In genomic region chr16:67993207-67994036, GRCh38 we compare ENCODE assay signal across 1 cellular context.
TF ChIP-seq lines count a peak whose summit lies in the region.

No MANE protein-coding gene starts in this region.

TF ChIP-seq in HepG2, 621 proteins besides CTCF, POLR2A, EP300 and RAD21 (continued from another document and continues in another):
- TF ChIP-seq HMGA1 (CRISPR knock-in tag; conservative IDR thresholded peaks at IDR 0.05) (no peak), CBFB (CRISPR knock-in tag; IDR thresholded peaks at IDR 0.05) (peak; percentile 73), ZNF24 (IDR thresholded peaks at IDR 0.05) (peak; percentile 34; the same call in 1 of the 2 replicates), SIX4 (CRISPR knock-in tag; IDR thresholded peaks at IDR 0.05) (0 out of 2 replicates have a peak, but pooled peaks have one; percentile 20), MAFG (CRISPR knock-in tag; IDR thresholded peaks at IDR 0.05) (no peak), BHLHE40 (IDR thresholded peaks at IDR 0.05; ENCODE audit: low read length) (no peak), ZNF275 (CRISPR knock-in tag; IDR thresholded peaks at IDR 0.05; ENCODE audit: borderline replicate concordance) (peak; percentile 98), HOXA9 (CRISPR knock-in tag; IDR thresholded peaks at IDR 0.05; ENCODE audit: borderline replicate concordance) (no peak), SKI (IDR thresholded peaks at IDR 0.05; ENCODE audit: partially characterized antibody) (peak; percentile 58), NFATC3 (CRISPR knock-in tag; IDR thresholded peaks at IDR 0.05) (no peak), LRRFIP1 (CRISPR knock-in tag; conservative IDR thresholded peaks at IDR 0.05) (0 out of 2 replicates have a peak, but pooled peaks have one; percentile 25), ZNF691 (CRISPR knock-in tag; IDR thresholded peaks at IDR 0.05; ENCODE audit: borderline replicate concordance, low read depth) (peak; percentile 93), HES4 (CRISPR knock-in tag; IDR thresholded peaks at IDR 0.05; ENCODE audit: borderline replicate concordance) (peak; percentile 55), ZBTB14 (CRISPR knock-in tag; IDR thresholded peaks at IDR 0.05) (peak; percentile 62; the same call in 1 of the 2 replicates), HDAC2 (CRISPR knock-in tag; IDR thresholded peaks at IDR 0.05) (peak; percentile 51), NONO (IDR thresholded peaks at IDR 0.05) (no peak), NONO (CRISPR knock-in tag; conservative IDR thresholded peaks at IDR 0.05) (peak; percentile 86), PHF21A (CRISPR knock-in tag; IDR thresholded peaks at IDR 0.05) (no peak), PHB2 (IDR thresholded peaks at IDR 0.05; ENCODE audit: partially characterized antibody) (no peak), MXD1 (CRISPR knock-in tag; IDR thresholded peaks at IDR 0.05) (peak; percentile 46), ZNF552 (CRISPR knock-in tag; IDR thresholded peaks at IDR 0.05; ENCODE audit: borderline replicate concordance) (no peak), PLSCR1 (CRISPR knock-in tag; IDR thresholded peaks at IDR 0.05; ENCODE audit: borderline replicate concordance) (no peak), SOX5 (CRISPR knock-in tag; IDR thresholded peaks at IDR 0.05; ENCODE audit: borderline replicate concordance) (peak; percentile 33; the same call in 1 of the 2 replicates), POGZ (CRISPR knock-in tag; IDR thresholded peaks at IDR 0.05) (no peak), RCOR2 (CRISPR knock-in tag; IDR thresholded peaks at IDR 0.05) (peak; percentile 70; the same call in 1 of the 2 replicates), ZSCAN21 (CRISPR knock-in tag; IDR thresholded peaks at IDR 0.05; ENCODE audit: borderline replicate concordance) (peak; percentile 52; the same call in 1 of the 2 replicates), TFDP1 (CRISPR knock-in tag; IDR thresholded peaks at IDR 0.05; ENCODE audit: borderline replicate concordance) (peak; percentile 86), ZNF362 (CRISPR knock-in tag; IDR thresholded peaks at IDR 0.05; ENCODE audit: borderline replicate concordance) (peak; percentile 44; the same call in 1 of the 2 replicates), ZNF639 (CRISPR knock-in tag; conservative IDR thresholded peaks at IDR 0.05) (peak; percentile 79; the same call in 1 of the 2 replicates), JDP2 (CRISPR knock-in tag; IDR thresholded peaks at IDR 0.05; ENCODE audit: borderline replicate concordance) (no peak), MIER2 (CRISPR knock-in tag; IDR thresholded peaks at IDR 0.05) (0 out of 2 replicates have a peak, but pooled peaks have one; percentile 28), ZBTB43 (CRISPR knock-in tag; conservative IDR thresholded peaks at IDR 0.05) (0 out of 2 replicates have a peak, but pooled peaks have one; percentile 40), ZNF609 (CRISPR knock-in tag; IDR thresholded peaks at IDR 0.05; ENCODE audit: borderline replicate concordance) (peak; percentile 61; the same call in 1 of the 2 replicates), YY1 (IDR thresholded peaks at IDR 0.05; ENCODE audit: insufficient read depth, insufficient replicate concordance, low read depth, low read length) (peak; percentile 69), MNT (IDR thresholded peaks at IDR 0.05) (no peak), ZNF224 (CRISPR knock-in tag; IDR thresholded peaks at IDR 0.05) (peak; percentile 64; the same call in 1 of the 2 replicates), NFE2L1 (CRISPR knock-in tag; IDR thresholded peaks at IDR 0.05; ENCODE audit: borderline replicate concordance) (no peak), MAZ (IDR thresholded peaks at IDR 0.05; ENCODE audit: borderline replicate concordance, low read depth, low read length) (peak; percentile 60; the same call in 1 of the 2 replicates), MAZ (CRISPR knock-in tag; IDR thresholded peaks at IDR 0.05; ENCODE audit: low read depth) (peak; percentile 89), IRX3 (CRISPR knock-in tag; IDR thresholded peaks at IDR 0.05; ENCODE audit: borderline replicate concordance, low read depth) (peak; percentile 73; the same call in 1 of the 2 replicates), SETDB1 (CRISPR knock-in tag; IDR thresholded peaks at IDR 0.05; ENCODE audit: borderline replicate concordance) (no peak), ZNF713 (CRISPR knock-in tag; IDR thresholded peaks at IDR 0.05) (0 out of 2 replicates have a peak, but pooled peaks have one; percentile 8), MED1 (CRISPR knock-in tag; IDR thresholded peaks at IDR 0.05) (peak; percentile 59; the same call in 1 of the 2 replicates)
